14 cellular contexts compared by ENCODE assay signal in the genomic region with DNA sequence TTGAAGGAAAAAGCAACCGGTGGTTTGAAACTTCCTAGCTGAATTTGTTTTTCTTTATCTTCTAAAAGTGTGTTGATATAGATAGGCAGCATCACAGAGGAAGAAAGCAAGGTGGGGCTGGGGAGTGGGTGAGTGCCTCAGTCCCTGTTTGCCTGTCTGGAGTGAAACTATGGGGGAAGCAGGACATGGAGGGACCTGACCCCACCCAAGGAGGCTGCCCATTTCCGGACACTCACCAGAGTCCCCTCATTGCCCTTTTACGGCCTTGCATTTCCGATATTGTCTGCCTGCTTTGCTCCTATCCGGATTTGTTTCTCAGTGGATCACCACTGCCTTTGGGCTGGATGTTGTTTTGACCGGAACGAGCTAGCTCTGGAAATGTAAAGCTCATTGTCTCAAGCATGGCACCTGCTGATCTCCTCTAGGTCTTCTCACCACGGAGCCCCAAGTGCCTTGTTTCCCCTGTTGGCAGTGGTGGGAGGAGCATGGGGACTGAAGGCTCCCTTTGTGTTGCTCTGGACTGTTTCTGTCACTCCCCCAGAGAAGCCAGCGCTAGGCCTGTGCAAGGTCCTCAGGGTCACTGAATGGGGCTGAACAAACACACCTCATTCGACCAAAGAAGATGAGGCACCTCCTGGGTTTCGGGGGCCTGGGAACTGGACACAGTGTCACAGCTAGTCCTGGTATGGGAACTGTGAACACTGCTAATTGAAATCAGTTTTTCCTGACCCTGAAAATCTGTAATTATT. TPM values are rescaled to one million over a fixed set of nuclear protein-coding genes. Genes with fewer than 3 reads are reported as not detected.
A peak's percentile ranks its signal among the peaks of the same experiment; 100 is the strongest.
DNase-seq lines count a peak whose midpoint lies in the region; ATAC-seq, FAIRE-seq and TF ChIP-seq lines count a peak whose summit lies in the region.
"Had no signal": no experiment of that assay in that cellular context is flagged by ENCODE, and none has a peak within 500 bp of the region (broad histone marks: within the 10 kb centered on the region; RNA-seq: fewer than 3 reads in every experiment).

No MANE protein-coding gene starts in this region.

- intact Hi-C loops in endothelial cell of umbilical vein (cut with micrococcal nuclease): no loop called here

- POLR2A ChIA-PET in endothelial cell of umbilical vein (lab: Charles Lee): no interaction called here

- H4K20me1 ChIP-seq in DND-41 (ENCODE audit: insufficient read depth, low read length): no peaks in the 10 kb centered on the region
- H4K20me1 ChIP-seq in endothelial cell of umbilical vein (replicated peaks; ENCODE audit: control insufficient read depth, extremely low read depth, insufficient read depth, low read length): no peaks in the 10 kb centered on the region

- H3K9ac ChIP-seq in DND-41 (ENCODE audit: low read depth, low read length) (no peak overlapping the region), endothelial cell of umbilical vein (replicated peaks; ENCODE audit: extremely low read depth, insufficient read depth, low read length) (peak overlapping the region; percentile 3)

- FAIRE-seq in endothelial cell of umbilical vein (lab: Jason Lieb, UNC): no peak

- H3K4me3 ChIP-seq in DND-41 (ENCODE audit: low read depth in 1 of 2, low read length in 2 of 2) (no peak overlapping the region), endothelial cell of umbilical vein (replicated peaks in 1 of 3; ENCODE audit: insufficient read depth in 1 of 3, low read depth in 1 of 3, low read length in 3 of 3) (no peak overlapping the region)

- ATAC-seq in DND-41 (ENCODE audit: insufficient read depth, low read depth): peak; percentile 60
- ATAC-seq: effector memory CD8-positive, alpha-beta T cell; natural killer cell treated with Interleukin-12 subunit alpha and Interleukin-12 subunit beta and Interleukin-15 and Interleukin-18, amount 100 ng/mL, for 72 hours; stimulated activated naive CD8-positive, alpha-beta T cell treated with anti-CD3 and anti-CD28 coated beads, Interleukin-15, Interleukin-2, amounts not matched to agents 100 U/mL and 50 U/mL, for 24 hours had no signal

- peaks cover 5% of the 10 kb centered on the region for H3K27me3 ChIP-seq in DND-41 (ENCODE audit: insufficient read depth, low read length, poor library complexity)
- no peaks in the 10 kb centered on the region for H3K27me3 ChIP-seq in endothelial cell of umbilical vein (ENCODE audit: control insufficient read depth in 2 of 2, insufficient read depth in 2 of 2, low read length in 2 of 2)

- H3K4me1 ChIP-seq in DND-41 (ENCODE audit: insufficient read depth, low read length): peaks cover 25% of the 10 kb centered on the region
- peaks cover 50% of the 10 kb centered on the region for H3K4me1 ChIP-seq in endothelial cell of umbilical vein (ENCODE audit: control insufficient read depth, extremely low read depth, insufficient read depth, low read length)

- DNase-seq in DND-41 (peak; percentile 34), NCI-H510A treated with DMSO at 0.1 percent for 48 hours (lab: John Stamatoyannopoulos, UW) (peak; percentile 37), endothelial cell of umbilical vein (ENCODE audit: low read depth, low spot score) (no peak), myocyte (ENCODE audit: low read depth) (peak; percentile 22), COLO668 (lab: John Stamatoyannopoulos, UW; ENCODE audit: unreplicated experiment) (no peak), G401 (ENCODE audit: low spot score) (no peak)
- no peak for DNase-seq in activated CD4-positive, CD25-positive, alpha-beta regulatory T cell (lab: John Stamatoyannopoulos, UW)
- no peak for DNase-seq in activated T-cell treated with anti-CD3 and anti-CD28 coated beads, Interleukin-2, amount 50 U/mL, for 48 hours
- DNase-seq: activated naive CD8-positive, alpha-beta T cell treated with anti-CD3 and anti-CD28 coated beads, Interleukin-2, amount 10 ng/mL, durations not matched to agents 7 days and 5 days; effector memory CD8-positive, alpha-beta T cell; stimulated activated naive CD8-positive, alpha-beta T cell treated with anti-CD3 and anti-CD28 coated beads, Interleukin-15, Interleukin-2, amounts not matched to agents 100 U/mL and 50 U/mL, for 24 hours; SW 1271 had no signal

- no TSS peak for BruUV-seq in endothelial cell of umbilical vein (replicated peaks; lab: Mats Ljungman, UMichigan)

- TF ChIP-seq CTCF in DND-41 (IDR thresholded peaks at IDR 0.05; ENCODE audit: borderline replicate concordance, extremely low read depth, low read length, poor library complexity, severe bottlenecking): no peak
- TF ChIP-seq CTCF in endothelial cell of umbilical vein (IDR thresholded peaks at IDR 0.05; ENCODE audit: extremely low read depth in 1 of 2, insufficient read depth in 1 of 2, low read depth in 1 of 2, low read length in 2 of 2): no peak

- CTCF ChIA-PET in endothelial cell of umbilical vein (lab: Charles Lee): interaction anchor here (0.6 to 3.0 kb wide), 7 partner anchors 12 to 423 kb away, joined by 3 to 15 read pairs (median 4); no protein-coding TSS in a partner anchor

- H3K79me2 ChIP-seq in DND-41 (ENCODE audit: insufficient read depth, low read length): no peaks in the 10 kb centered on the region
- H3K79me2 ChIP-seq in endothelial cell of umbilical vein (ENCODE audit: control insufficient read depth, insufficient read depth, low read length): peaks cover 97% of the 10 kb centered on the region

- no peak for TF ChIP-seq POLR2A in endothelial cell of umbilical vein (IDR thresholded peaks at IDR 0.05; ENCODE audit: low read depth, low read length)

- no peak overlapping the region for H3K27ac ChIP-seq in DND-41 (ENCODE audit: low read length)
- H3K27ac ChIP-seq in endothelial cell of umbilical vein (ENCODE audit: insufficient read depth, low read depth, low read length): peak overlapping the region; percentile 70

- H3K36me3 ChIP-seq in DND-41 (ENCODE audit: insufficient read depth, low read length) (no peaks in the 10 kb centered on the region), endothelial cell of umbilical vein (ENCODE audit: control insufficient read depth in 2 of 2, extremely low read depth in 1 of 2, insufficient read depth in 2 of 2, low read length in 2 of 2) (peaks cover 3 to 11% of the 10 kb centered on the region in 2 experiments)

- in situ Hi-C loops in G401 (cut with HindIII; ENCODE audit: low sequenced_read_pairs): no loop called here

- H3K4me2 ChIP-seq in DND-41 (ENCODE audit: insufficient read depth, low read length) (peak overlapping the region; percentile 5; the same call in 1 of the 2 replicates), endothelial cell of umbilical vein (ENCODE audit: insufficient read depth, low read length) (peak overlapping the region; percentile 50)

- H3K9me1 ChIP-seq in endothelial cell of umbilical vein (replicated peaks; ENCODE audit: control insufficient read depth, extremely low read depth, insufficient read depth, low read length): no peaks in the 10 kb centered on the region

- dilution Hi-C loops in endothelial cell of umbilical vein (cut with MboI; ENCODE audit: extremely low pct_ligation_motif_present, low sequenced_read_pairs): no loop called here

- H3K9me3 ChIP-seq in DND-41 (ENCODE audit: insufficient read depth, low read length, severe bottlenecking) (no peaks in the 10 kb centered on the region), endothelial cell of umbilical vein (replicated peaks; ENCODE audit: control insufficient read depth, insufficient read depth, low read length) (no peaks in the 10 kb centered on the region)

- H2AFZ ChIP-seq in DND-41 (ENCODE audit: low read depth, low read length) (no peak overlapping the region), endothelial cell of umbilical vein (ENCODE audit: low read depth, low read length) (no peak overlapping the region)

TF ChIP-seq in endothelial cell of umbilical vein, 7 proteins besides CTCF, POLR2A, EP300 and RAD21:
- no peak for TF ChIP-seq MYC (IDR thresholded peaks at IDR 0.05; ENCODE audit: low read depth, low read length)
- no peak for TF ChIP-seq GATA2 (IDR thresholded peaks at IDR 0.05; ENCODE audit: insufficient read depth, insufficient read length, low read depth, low read length)
- no peak for TF ChIP-seq JUN (IDR thresholded peaks at IDR 0.05; ENCODE audit: borderline replicate concordance, insufficient read depth, insufficient read length, low read depth)
- no peak for TF ChIP-seq POLR2AphosphoS5 (IDR thresholded peaks at IDR 0.05; ENCODE audit: insufficient read depth, low read depth, low read length)
- TF ChIP-seq, protein P1, sequence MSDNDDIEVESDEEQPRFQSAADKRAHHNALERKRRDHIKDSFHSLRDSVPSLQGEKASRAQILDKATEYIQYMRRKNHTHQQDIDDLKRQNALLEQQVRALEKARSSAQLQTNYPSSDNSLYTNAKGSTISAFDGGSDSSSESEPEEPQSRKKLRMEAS (IDR thresholded peaks at IDR 0.05; ENCODE audit: insufficient read depth, insufficient read length): no peak
- no peak for TF ChIP-seq FOS (IDR thresholded peaks at IDR 0.05; ENCODE audit: borderline replicate concordance, insufficient read depth, low read length)
- no peak for TF ChIP-seq EZH2 (IDR thresholded peaks at IDR 0.05; ENCODE audit: borderline replicate concordance, low read depth, low read length, severe bottlenecking)
TF ChIP-seq in endothelial cell of umbilical vein: peak in this region for 0.

RNA-seq across cellular contexts. Expression of a gene that starts 7.0 kb away (rescaled TPM):
- 344 and 395 TPM in 2 replicates for total RNA-seq in endothelial cell of umbilical vein
- polyA plus RNA-seq in endothelial cell of umbilical vein: 147 and 178 TPM in 2 replicates
- polyA plus RNA-seq in endothelial cell of umbilical vein (2011; cell fraction: cytosol; rRNA removed): 142 and 185 TPM in 2 replicates
- polyA plus RNA-seq in endothelial cell of umbilical vein (2011; cell fraction: nucleus; rRNA removed): 63.2 and 65.1 TPM in 2 replicates
- 84.8 and 369 TPM in 2 replicates for polyA plus RNA-seq in endothelial cell of umbilical vein (2012)
- polyA minus RNA-seq in endothelial cell of umbilical vein: 90.8 and 139 TPM in 2 replicates
- not detected for polyA minus RNA-seq in endothelial cell of umbilical vein (2011; cell fraction: cytosol; rRNA and poly(A)+ RNA removed)
- polyA minus RNA-seq in endothelial cell of umbilical vein (2011; cell fraction: nucleus; rRNA and poly(A)+ RNA removed): 35.4 and 38.8 TPM in 2 replicates
- not detected in 2 replicates for total RNA-seq in myocyte
- polyA plus RNA-seq in myocyte (2012): 0.87 TPM
- 3.3 and 4.2 TPM in 2 replicates for total RNA-seq in G401 (2014; rRNA removed; shearing (Covaris generic))
- total RNA-seq: activated CD4-positive, alpha-beta memory T cell treated with anti-CD3 and anti-CD28 coated beads for 36 hours; activated naive CD8-positive, alpha-beta T cell treated with anti-CD3 and anti-CD28 coated beads, Interleukin-2, amount 10 ng/mL, durations not matched to agents 7 days and 5 days had no signal

Comparison
In these comparisons a context has a peak if more than half of its experiments do, and no peak if none do; other contexts are left out.
1. DNase-seq: peak in DND-41 (single experiment), NCI-H510A treated with DMSO at 0.1 percent for 48 hours (single experiment) and myocyte (single experiment); none in endothelial cell of umbilical vein (single experiment), activated CD4-positive, CD25-positive, alpha-beta regulatory T cell (0 of 4), activated T-cell treated with anti-CD3 and anti-CD28 coated beads, Interleukin-2, amount 50 U/mL, for 48 hours (0 of 2), COLO668 (single experiment) and G401 (single experiment).
2. RNA of a gene that starts 7.0 kb away (total RNA-seq): 344 to 395 TPM in endothelial cell of umbilical vein; 3.3 to 4.2 TPM in G401 and not detected in myocyte; every median in the first group is over 10 times any median in the second.